In the genomic region with DNA sequence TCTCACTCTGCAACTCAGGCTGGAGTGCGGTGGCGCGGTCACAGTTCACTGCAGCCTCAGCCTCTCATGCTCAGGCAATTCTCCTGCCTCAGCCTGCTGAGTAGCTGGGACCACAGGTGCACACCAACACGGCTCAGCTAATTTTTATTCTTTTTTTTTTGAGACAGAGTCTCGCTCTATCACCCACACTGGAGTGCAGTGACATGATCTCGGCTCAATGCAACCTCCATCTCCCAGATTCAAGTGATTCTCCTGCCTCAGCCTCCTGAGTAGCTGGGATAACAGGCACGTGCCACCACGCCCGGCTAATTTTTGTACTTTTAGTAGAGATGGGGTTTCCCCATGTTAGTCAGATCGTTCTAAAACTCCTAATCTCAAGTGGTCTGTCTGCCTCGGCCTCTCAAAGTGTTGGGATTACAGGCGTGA, we compare ENCODE assay signal across 8 cellular contexts. TPM values are rescaled to one million over a fixed set of nuclear protein-coding genes. Genes with fewer than 3 reads are reported as not detected.
A peak's percentile ranks its signal among the peaks of the same experiment; 100 is the strongest.
DNase-seq lines count a peak whose midpoint lies in the region; ATAC-seq and TF ChIP-seq lines count a peak whose summit lies in the region.
"Not testable (repeated sequence)": the region's sequence is repeated elsewhere in the genome, so short reads cannot be mapped to it uniquely, and the experiment has no call there.

No MANE protein-coding gene starts in this region.

- not testable (repeated sequence) for H3K9me3 Mint-ChIP-seq in effector memory CD8-positive, alpha-beta T cell

- H3K9me3 ChIP-seq in OCI-LY7 (ENCODE audit: low read length) = peaks cover 11% of the 10 kb centered on the region; the same call in 1 of the 2 replicates
- H3K9me3 ChIP-seq in stomach = peaks cover 0 to 11% (median 7%) of the 10 kb centered on the region in 4 donors

- peaks cover 20% of the 10 kb centered on the region for H3K36me3 Mint-ChIP-seq in effector memory CD8-positive, alpha-beta T cell (ENCODE audit: insufficient read depth)

- H3K27me3 Mint-ChIP-seq in effector memory CD8-positive, alpha-beta T cell = not testable (repeated sequence)

- 89 to 91% (median 90%) methylated on average over 12 of the region's 12 CpGs for WGBS in stomach, 5 donors

- H3K36me3 ChIP-seq in OCI-LY7 (ENCODE audit: insufficient read depth, low read length) = peaks cover 96% of the 10 kb centered on the region
- H3K36me3 ChIP-seq in stomach = peaks cover 5 to 28% (median 8%) of the 10 kb centered on the region in 4 donors

- H3K9me2 ChIP-seq in OCI-LY7 (ENCODE audit: insufficient read depth, low read length) = not testable (repeated sequence)

- H3K4me1 ChIP-seq in OCI-LY7 (ENCODE audit: insufficient read depth, low read length, poor library complexity, severe bottlenecking) (peaks cover 73% of the 10 kb centered on the region), stomach (peaks cover 0 to 32% (median 13%) of the 10 kb centered on the region in 4 donors)

- not testable (repeated sequence) for TF ChIP-seq CTCF in GM12865 (IDR thresholded peaks at IDR 0.05; ENCODE audit: insufficient read depth, low read depth, low read length, missing control alignments); OCI-LY7 (conservative IDR thresholded peaks at IDR 0.05; ENCODE audit: low read length); stomach (IDR thresholded peaks at IDR 0.05)

- peaks cover 83% of the 10 kb centered on the region for H3K79me2 ChIP-seq in OCI-LY7 (ENCODE audit: insufficient read depth, low read depth, low read length)

- intact Hi-C loops in OCI-LY7 (cut with micrococcal nuclease; ENCODE audit: unreplicated experiment) = loop anchor here (2.0 to 5.0 kb wide), 3 partner anchors 17 to 68 kb away; partner anchors contain the start of gene MIB1
- intact Hi-C loops in stomach (cut with DNase I; ENCODE audit: low total_unique reads) = not testable (repeated sequence)

- H3K4me3 ChIP-seq in GM12865 (ENCODE audit: low read depth, low read length) = peak overlapping the region; percentile 23
- H3K4me3 ChIP-seq in OCI-LY7 (ENCODE audit: low read depth, low read length, poor library complexity, severe bottlenecking) = peak overlapping the region; percentile 38
- H3K4me3 ChIP-seq in stomach = not testable (repeated sequence)

- ATAC-seq in GM19025 (IDR thresholded peaks at IDR 0.05; ENCODE audit: low read depth, unreplicated experiment) (peak; percentile 76), GM21515 (IDR thresholded peaks at IDR 0.05; ENCODE audit: unreplicated experiment) (peak; percentile 84), HG02870 (IDR thresholded peaks at IDR 0.05; ENCODE audit: unreplicated experiment) (peak; percentile 74), HG03280 (IDR thresholded peaks at IDR 0.05; ENCODE audit: unreplicated experiment) (peak; percentile 75)
- ATAC-seq in effector memory CD8-positive, alpha-beta T cell (replicated peaks) = not testable (repeated sequence)

- not testable (repeated sequence) for TF ChIP-seq EP300 in stomach (IDR thresholded peaks at IDR 0.05)

- H3K4me1 Mint-ChIP-seq in effector memory CD8-positive, alpha-beta T cell (ENCODE audit: low read depth in 2 of 2) = peaks cover 2 to 22% of the 10 kb centered on the region in 2 donors

- H3K27ac Mint-ChIP-seq in effector memory CD8-positive, alpha-beta T cell = peak overlapping the region; percentile 89 to 91

- DNase-seq in GM12865 (ENCODE audit: low read depth) (peak; percentile 82), OCI-LY7 (ENCODE audit: low spot score) (peak; percentile 85)
- DNase-seq in effector memory CD8-positive, alpha-beta T cell; stomach: not testable (repeated sequence)

- not testable (repeated sequence) for BruUV-seq in OCI-LY7 (replicated peaks; lab: Mats Ljungman, UMichigan)

- not testable (repeated sequence) for H3K27me3 ChIP-seq in stomach

- POLR2A ChIA-PET in OCI-LY7 (lab: Charles Lee) = interaction anchor here (0.5 to 2.5 kb wide), 7 partner anchors 8 to 55 kb away, joined by 3 to 9 read pairs (median 4); partner anchors contain the start of genes ABHD3 and MIB1

- peak overlapping the region; percentile 90 for H3K27ac ChIP-seq in OCI-LY7 (ENCODE audit: low read depth, low read length, poor library complexity, severe bottlenecking)
- H3K27ac ChIP-seq in stomach = peak overlapping the region; percentile 56 to 79 (median 64)

- H4K20me1 ChIP-seq in OCI-LY7 (ENCODE audit: insufficient read depth, low read length) = not testable (repeated sequence)

- peak overlapping the region; percentile 80 for H3K4me2 ChIP-seq in OCI-LY7 (ENCODE audit: low read length)

- H3K4me3 Mint-ChIP-seq in effector memory CD8-positive, alpha-beta T cell = peak overlapping the region; percentile 9 to 44

- CTCF ChIA-PET in OCI-LY7 (lab: Charles Lee; ENCODE audit: unreplicated experiment) = interaction anchor here (0.5 to 0.7 kb wide), 2 partner anchors 23 to 62 kb away, joined by 3 to 11 read pairs; no protein-coding TSS in a partner anchor

- TF ChIP-seq POLR2A in stomach (IDR thresholded peaks at IDR 0.05) = not testable (repeated sequence)

- H2AFZ ChIP-seq in OCI-LY7 (ENCODE audit: low read length) = peak overlapping the region; percentile 20; the same call in 1 of the 2 replicates

RNA-seq across cellular contexts. Expression of gene ABHD3, which starts 19.0 kb away (rescaled TPM):
- total RNA-seq in OCI-LY7 (2014; rRNA removed; shearing (Covaris generic)) = 126 and 154 TPM in 2 replicates
- total RNA-seq in OCI-LY7 (2022) (169 and 185 TPM in 2 replicates), stomach (10 to 100 TPM; 12.5 to 33.4 (median 24.3) TPM)
- 10 to 100 TPM in 2 of 3 donors, 1 to 10 TPM in 1; 8.9 to 26.2 (median 10.2) TPM for polyA plus RNA-seq in stomach

RNA-seq across cellular contexts. Expression of gene MIB1, which starts 55.0 kb away (rescaled TPM):
- total RNA-seq in OCI-LY7 (2014; rRNA removed; shearing (Covaris generic)) = 40.5 and 51.6 TPM in 2 replicates
- total RNA-seq in OCI-LY7 (2022) (81.6 and 84.5 TPM in 2 replicates), stomach (10 to 100 TPM; 10.4 to 83.5 (median 18.7) TPM)
- 1 to 10 TPM; 4.4 to 5.7 (median 5.3) TPM for polyA plus RNA-seq in stomach
